ENCODE assay signal across 8 cellular contexts in genomic region chr1:33433509-33434362, GRCh38. TPM values are rescaled to one million over a fixed set of nuclear protein-coding genes. Genes with fewer than 3 reads are reported as not detected.
DNase-seq lines count a peak whose midpoint lies in the region; ATAC-seq, FAIRE-seq and TF ChIP-seq lines count a peak whose summit lies in the region.

No MANE protein-coding gene starts in this region.

- DNase-seq in GM04504 (ENCODE audit: low read depth) = peak; percentile 100
- peak; percentile 98 for DNase-seq in RCC 7860 (ENCODE audit: low spot score)
- peak; percentile 100 for DNase-seq in fibroblast of mammary gland (ENCODE audit: low read depth)
- DNase-seq in sciatic nerve (ENCODE audit: low spot score) = peak; percentile 66
- DNase-seq in WERI-Rb-1 = no peak
- no peak for DNase-seq in stimulated activated effector memory CD8-positive, alpha-beta T cell treated with anti-CD3 and anti-CD28 coated beads, Interleukin-12 subunit alpha, Interleukin-12 subunit beta, amount 100 ng/mL, for 72 hours (ENCODE audit: low spot score in 2 of 2)
- no peak for DNase-seq in activated gamma-delta T cell (lab: John Stamatoyannopoulos, UW)

- peak; percentile 76 for ATAC-seq in sciatic nerve
- no peak for ATAC-seq in HG02852 (IDR thresholded peaks at IDR 0.05; ENCODE audit: unreplicated experiment)
- no peak for ATAC-seq in stimulated activated effector memory CD8-positive, alpha-beta T cell treated with anti-CD3 and anti-CD28 coated beads, Interleukin-12 subunit alpha, Interleukin-12 subunit beta, amount 100 ng/mL, for 72 hours

- TF ChIP-seq CTCF in fibroblast of mammary gland (conservative IDR thresholded peaks at IDR 0.05; ENCODE audit: control insufficient read depth, insufficient read depth, low read depth, low read length) (no peak), WERI-Rb-1 (IDR thresholded peaks at IDR 0.05; ENCODE audit: low read depth, low read length) (no peak)

- intact Hi-C loops in sciatic nerve (cut with DNase I) = no loop called here

- no peaks in the 10 kb centered on the region for H3K9me3 ChIP-seq in WERI-Rb-1 (ENCODE audit: severe bottlenecking)

- H3K27ac Mint-ChIP-seq in stimulated activated effector memory CD8-positive, alpha-beta T cell treated with anti-CD3 and anti-CD28 coated beads, Interleukin-12 subunit alpha, Interleukin-12 subunit beta, amount 100 ng/mL, for 72 hours = no peak overlapping the region

- no peaks in the 10 kb centered on the region for H3K9me3 Mint-ChIP-seq in stimulated activated effector memory CD8-positive, alpha-beta T cell treated with anti-CD3 and anti-CD28 coated beads, Interleukin-12 subunit alpha, Interleukin-12 subunit beta, amount 100 ng/mL, for 72 hours

- no peaks in the 10 kb centered on the region for H3K27me3 ChIP-seq in WERI-Rb-1 (ENCODE audit: insufficient read depth, low read depth, severe bottlenecking)

- FAIRE-seq in RCC 7860 (lab: Jason Lieb, UNC) = peak; percentile 98

- H3K4me1 Mint-ChIP-seq in stimulated activated effector memory CD8-positive, alpha-beta T cell treated with anti-CD3 and anti-CD28 coated beads, Interleukin-12 subunit alpha, Interleukin-12 subunit beta, amount 100 ng/mL, for 72 hours = no peaks in the 10 kb centered on the region

- H3K27ac ChIP-seq in WERI-Rb-1 = no peak overlapping the region

- H3K36me3 ChIP-seq in WERI-Rb-1 = no peaks in the 10 kb centered on the region

- H3K4me3 Mint-ChIP-seq in stimulated activated effector memory CD8-positive, alpha-beta T cell treated with anti-CD3 and anti-CD28 coated beads, Interleukin-12 subunit alpha, Interleukin-12 subunit beta, amount 100 ng/mL, for 72 hours = no peak overlapping the region

- no peak overlapping the region for H3K4me3 ChIP-seq in fibroblast of mammary gland (ENCODE audit: control insufficient read depth, low read depth, low read length)
- no peak overlapping the region for H3K4me3 ChIP-seq in WERI-Rb-1 (ENCODE audit: low read depth, low read length)

- no peaks in the 10 kb centered on the region for H3K36me3 Mint-ChIP-seq in stimulated activated effector memory CD8-positive, alpha-beta T cell treated with anti-CD3 and anti-CD28 coated beads, Interleukin-12 subunit alpha, Interleukin-12 subunit beta, amount 100 ng/mL, for 72 hours

RNA-seq across cellular contexts. Expression of gene PHC2, which starts 2.8 kb away (rescaled TPM):
- 109 TPM for total RNA-seq in sciatic nerve

RNA-seq across cellular contexts. Expression of gene ZSCAN20, which starts 38.7 kb away (rescaled TPM):
- 8.1 TPM for total RNA-seq in sciatic nerve

Comparison
In these comparisons a context has a peak if more than half of its experiments do, and no peak if none do; other contexts are left out.
1. DNase-seq: peak in GM04504 (single experiment), RCC 7860 (single experiment), fibroblast of mammary gland (single experiment) and sciatic nerve (single experiment); none in WERI-Rb-1 (single experiment), stimulated activated effector memory CD8-positive, alpha-beta T cell treated with anti-CD3 and anti-CD28 coated beads, Interleukin-12 subunit alpha, Interleukin-12 subunit beta, amount 100 ng/mL, for 72 hours (0 of 2) and activated gamma-delta T cell (single experiment).